18 cellular contexts compared by ENCODE assay signal in genomic region chr9:16526380-16526779, GRCh38.
DNase-seq lines count a peak whose midpoint lies in the region; FAIRE-seq and TF ChIP-seq lines count a peak whose summit lies in the region.
"Had no signal": no experiment of that assay in that cellular context is flagged by ENCODE, and none has a peak within 500 bp of the region (broad histone marks: within the 10 kb centered on the region; RNA-seq: fewer than 3 reads in every experiment).

No MANE protein-coding gene starts in this region.

- H2BK15ac ChIP-seq in mesenchymal stem cell (ENCODE audit: low read depth, poor library complexity, severe bottlenecking): no peak overlapping the region

- H2AFZ ChIP-seq in mesenchymal stem cell (ENCODE audit: low read depth, low read length): no peak overlapping the region

- FAIRE-seq in bronchial epithelial cell (lab: Jason Lieb, UNC): no peak
- FAIRE-seq: G401.6, HTR-8/SVneo had no signal

- H3K4me2 ChIP-seq in mesenchymal stem cell (ENCODE audit: low read length, poor library complexity, severe bottlenecking): no peak overlapping the region

- no peak overlapping the region for H3K18ac ChIP-seq in mesenchymal stem cell (ENCODE audit: low read depth in 1 of 2, low read length in 2 of 2)

- H3K4ac ChIP-seq in mesenchymal stem cell (ENCODE audit: low read depth in 1 of 2, low read length in 2 of 2): no peak overlapping the region

- H3K27me3 ChIP-seq in bronchial epithelial cell (ENCODE audit: control insufficient read depth, insufficient read depth, low read length) (no peaks in the 10 kb centered on the region), mesenchymal stem cell (ENCODE audit: control insufficient read depth in 1 of 2, insufficient read depth in 1 of 2, low read length in 2 of 2) (no peaks in the 10 kb centered on the region)
- H3K27me3 ChIP-seq: upper lobe of left lung had no signal

- H3K36me3 ChIP-seq in bronchial epithelial cell (ENCODE audit: control insufficient read depth, insufficient read depth, low read length): no peaks in the 10 kb centered on the region
- H3K36me3 ChIP-seq in mesenchymal stem cell (ENCODE audit: control insufficient read depth in 1 of 2, insufficient read depth in 2 of 2, low read depth in 1 of 2, low read length in 2 of 2): peaks cover 5 to 35% of the 10 kb centered on the region in 2 experiments
- H3K36me3 ChIP-seq: upper lobe of left lung had no signal

- H3K14ac ChIP-seq in mesenchymal stem cell (ENCODE audit: low read length in 2 of 2): no peak overlapping the region

- H4K91ac ChIP-seq in mesenchymal stem cell (ENCODE audit: low read length): no peak overlapping the region

- peaks cover 2% of the 10 kb centered on the region for H3K4me1 ChIP-seq in mesenchymal stem cell (ENCODE audit: control insufficient read depth, insufficient read depth, low read depth, low read length)

- CTCF ChIA-PET in GM10248 (lab: Yijun Ruan, JAX): no interaction called here

- H4K8ac ChIP-seq in mesenchymal stem cell (ENCODE audit: low read length): no peak overlapping the region

- POLR2A ChIA-PET in GM10248 (lab: Yijun Ruan, JAX): no interaction called here

- H2BK5ac ChIP-seq in mesenchymal stem cell (ENCODE audit: low read depth, low read length, poor library complexity, severe bottlenecking): no peak overlapping the region

- H3K27ac ChIP-seq in mesenchymal stem cell (ENCODE audit: low read length, poor library complexity, severe bottlenecking): no peak overlapping the region
- H3K27ac ChIP-seq: SK-N-MC, upper lobe of left lung had no signal

- H2AK5ac ChIP-seq in mesenchymal stem cell (ENCODE audit: low read length, severe bottlenecking): no peak overlapping the region

- peaks cover 29% of the 10 kb centered on the region for H3K79me1 ChIP-seq in mesenchymal stem cell (replicated peaks; ENCODE audit: low read length, poor library complexity, severe bottlenecking)

- no peaks in the 10 kb centered on the region for H3K9me3 ChIP-seq in mesenchymal stem cell (ENCODE audit: control insufficient read depth, low read length)
- H3K9me3 ChIP-seq: upper lobe of left lung had no signal

- no peak for TF ChIP-seq CTCF in bronchial epithelial cell (IDR thresholded peaks at IDR 0.05; ENCODE audit: insufficient read depth, low read length, severe bottlenecking)
- TF ChIP-seq CTCF in GM10248 (IDR thresholded peaks at IDR 0.05; ENCODE audit: control extremely low read depth, extremely low read depth, low read depth, missing control alignments): no peak

- peak; percentile 20 for DNase-seq in AG08395 (ENCODE audit: low spot score)
- DNase-seq in M059J (ENCODE audit: low read depth): peak; percentile 82
- peak; percentile 76 for DNase-seq in bronchial epithelial cell (ENCODE audit: low read depth)
- DNase-seq in mesenchymal stem cell: peak; percentile 49
- no peak for DNase-seq in NCI-H2227 treated with DMSO at 0.1 percent for 48 hours (lab: John Stamatoyannopoulos, UW)
- no peak for DNase-seq in GM10248 (ENCODE audit: extremely low spot score)
- DNase-seq in AML-193 (lab: John Stamatoyannopoulos, UW): no peak
- no peak for DNase-seq in SW 1271 (lab: John Stamatoyannopoulos, UW)
- DNase-seq: activated CD8-positive, alpha-beta T cell treated with anti-CD3 and anti-CD28 coated beads, Interleukin-2, amount 10 ng/mL, durations not matched to agents 7 days and 5 days; cerebellar nuclear complex; NCI-H1930; NCI-H526; OCI-M1; stimulated activated naive CD4-positive, alpha-beta T cell; upper lobe of left lung had no signal

- peak overlapping the region; percentile 17 for H3K9ac ChIP-seq in mesenchymal stem cell (ENCODE audit: low read length)

- H2BK120ac ChIP-seq in mesenchymal stem cell (ENCODE audit: low read depth, low read length): no peak overlapping the region

- no peak overlapping the region for H3K4me3 ChIP-seq in bronchial epithelial cell (ENCODE audit: low read depth, low read length)
- no peak overlapping the region for H3K4me3 ChIP-seq in mesenchymal stem cell (ENCODE audit: insufficient read depth in 1 of 2, low read depth in 1 of 2, low read length in 2 of 2)
- H3K4me3 ChIP-seq: SK-N-MC, upper lobe of left lung had no signal

- H3K23ac ChIP-seq in mesenchymal stem cell (ENCODE audit: low read length in 2 of 2): no peak overlapping the region

- 32% methylated on average over 3 of the region's 3 CpGs for WGBS in mesenchymal stem cell

- no peak overlapping the region for H2BK12ac ChIP-seq in mesenchymal stem cell (ENCODE audit: low read length in 2 of 2)

Comparison
In these comparisons a context has a peak if more than half of its experiments do, and no peak if none do; other contexts are left out.
1. DNase-seq: peak in AG08395 (single experiment), M059J (single experiment), bronchial epithelial cell (single experiment) and mesenchymal stem cell (single experiment); none in NCI-H2227 treated with DMSO at 0.1 percent for 48 hours (single experiment), GM10248 (single experiment), AML-193 (0 of 2) and SW 1271 (0 of 2).